Comparison of ENCODE assay signal across 14 cellular contexts in the genomic region with DNA sequence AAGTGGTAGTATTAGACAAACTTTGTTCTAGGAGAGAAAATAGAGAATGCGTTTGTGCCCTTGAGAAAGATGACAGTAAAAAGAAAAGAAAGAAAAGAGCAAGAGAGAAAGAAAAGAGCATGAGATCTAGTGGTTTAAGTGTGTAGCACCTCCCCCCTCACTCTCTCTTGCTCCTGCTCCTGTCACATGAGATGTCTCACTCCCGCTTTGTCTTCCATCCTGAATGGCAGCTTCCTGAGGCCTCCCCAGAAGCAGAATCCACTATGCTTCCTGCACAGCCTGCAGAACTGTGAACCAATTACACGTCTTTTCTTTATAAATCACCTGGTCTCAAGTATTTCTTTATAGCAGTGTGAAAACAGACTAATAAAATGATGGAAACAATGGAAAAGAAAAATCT.
DNase-seq lines count a peak whose midpoint lies in the region; ATAC-seq, FAIRE-seq and TF ChIP-seq lines count a peak whose summit lies in the region.
"Had no signal": no experiment of that assay in that cellular context is flagged by ENCODE, and none has a peak within 500 bp of the region (broad histone marks: within the 10 kb centered on the region; RNA-seq: fewer than 3 reads in every experiment).

No MANE protein-coding gene starts in this region.

- H2AK5ac ChIP-seq in mesendoderm (ENCODE audit: low read length) = no peak overlapping the region

- no peaks in the 10 kb centered on the region for H3K79me2 ChIP-seq in endothelial cell of umbilical vein (ENCODE audit: control insufficient read depth, insufficient read depth, low read length)
- no peaks in the 10 kb centered on the region for H3K79me2 ChIP-seq in mesendoderm (ENCODE audit: control insufficient read depth, insufficient read depth, low read length)

- CTCF ChIA-PET in endothelial cell of umbilical vein (lab: Charles Lee) = no interaction called here

- H3K36me3 ChIP-seq in H7 (replicated peaks; ENCODE audit: control insufficient read depth, insufficient read depth, low read length) = no peaks in the 10 kb centered on the region
- no peaks in the 10 kb centered on the region for H3K36me3 ChIP-seq in endothelial cell of umbilical vein (ENCODE audit: control insufficient read depth in 2 of 2, extremely low read depth in 1 of 2, insufficient read depth in 2 of 2, low read length in 2 of 2)
- H3K36me3 ChIP-seq in mesendoderm (ENCODE audit: control insufficient read depth, insufficient read depth, low read length) = no peaks in the 10 kb centered on the region
- H3K36me3 ChIP-seq: BLaER1 treated with 17β-estradiol and CSF1 and Interleukin-3, amounts not matched to agents 10 nM and 100 nM had no signal

- H3K4me1 ChIP-seq in endothelial cell of umbilical vein (ENCODE audit: control insufficient read depth, extremely low read depth, insufficient read depth, low read length) = no peaks in the 10 kb centered on the region
- no peaks in the 10 kb centered on the region for H3K4me1 ChIP-seq in mesendoderm (ENCODE audit: control insufficient read depth, low read depth, low read length)

- no peak overlapping the region for H3K4me3 ChIP-seq in H7 (ENCODE audit: insufficient read depth, low read depth, low read length)
- no peak overlapping the region for H3K4me3 ChIP-seq in endothelial cell of umbilical vein (replicated peaks in 1 of 3; ENCODE audit: insufficient read depth in 1 of 3, low read depth in 1 of 3, low read length in 3 of 3)
- H3K4me3 ChIP-seq in mesendoderm (ENCODE audit: low read length) = no peak overlapping the region
- H3K4me3 ChIP-seq: BLaER1 treated with 17β-estradiol and CSF1 and Interleukin-3, amounts not matched to agents 10 nM and 100 nM; GM12878 had no signal

- H3K18ac ChIP-seq in mesendoderm (ENCODE audit: low read length) = no peak overlapping the region

- H3K9me3 ChIP-seq in endothelial cell of umbilical vein (replicated peaks; ENCODE audit: control insufficient read depth, insufficient read depth, low read length) = no peaks in the 10 kb centered on the region

- no peak overlapping the region for H3K4me2 ChIP-seq in endothelial cell of umbilical vein (ENCODE audit: insufficient read depth, low read length)
- H3K4me2 ChIP-seq in mesendoderm (ENCODE audit: low read length) = no peak overlapping the region
- H3K4me2 ChIP-seq: BLaER1 treated with 17β-estradiol and CSF1 and Interleukin-3, amounts not matched to agents 10 nM and 100 nM had no signal

- peak; percentile 75 for FAIRE-seq in endothelial cell of umbilical vein (lab: Jason Lieb, UNC)
- FAIRE-seq: GM12878 had no signal

- no peak overlapping the region for H2BK5ac ChIP-seq in mesendoderm (ENCODE audit: low read length)

- no CpG with 5 or more reads among the region's 3 CpGs for WGBS in mesendoderm (ENCODE audit: extremely low coverage, insufficient coverage, low lambda C conversion rate)

- H2AFZ ChIP-seq in endothelial cell of umbilical vein (ENCODE audit: low read depth, low read length) = no peak overlapping the region

- no peaks in the 10 kb centered on the region for H3K9me1 ChIP-seq in endothelial cell of umbilical vein (replicated peaks; ENCODE audit: control insufficient read depth, extremely low read depth, insufficient read depth, low read length)

- H3K79me1 ChIP-seq in mesendoderm (ENCODE audit: low read length) = no peaks in the 10 kb centered on the region

- H3K9ac ChIP-seq in endothelial cell of umbilical vein (replicated peaks; ENCODE audit: extremely low read depth, insufficient read depth, low read length) (no peak overlapping the region), mesendoderm (ENCODE audit: low read length) (no peak overlapping the region)
- H3K9ac ChIP-seq: BLaER1 treated with 17β-estradiol and CSF1 and Interleukin-3, amounts not matched to agents 10 nM and 100 nM had no signal

- no peak for TF ChIP-seq CTCF in endothelial cell of umbilical vein (IDR thresholded peaks at IDR 0.05; ENCODE audit: extremely low read depth in 1 of 2, insufficient read depth in 1 of 2, low read depth in 1 of 2, low read length in 2 of 2)

- no peak overlapping the region for H3K56ac ChIP-seq in mesendoderm (ENCODE audit: low read length)

- TF ChIP-seq POLR2A in endothelial cell of umbilical vein (IDR thresholded peaks at IDR 0.05; ENCODE audit: low read depth, low read length) = no peak

- DNase-seq in H7 (peak; percentile 12), endothelial cell of umbilical vein (ENCODE audit: low read depth, low spot score) (no peak), mesendoderm (peak; percentile 33), NCI-H524 treated with DMSO at 0.1 percent for 48 hours (lab: John Stamatoyannopoulos, UW) (no peak), SW 1271 (lab: John Stamatoyannopoulos, UW) (no peak)
- DNase-seq: Calu3; CD8-positive, alpha-beta T cell; DMS79 treated with DMSO at 0.1 percent for 48 hours; GOT3; HCEC 1CT had no signal

- H2BK15ac ChIP-seq in mesendoderm (replicated peaks; ENCODE audit: low read depth) = no peak overlapping the region

- H3K23ac ChIP-seq in mesendoderm (ENCODE audit: low read length) = no peak overlapping the region

- no peak overlapping the region for H4K8ac ChIP-seq in mesendoderm (ENCODE audit: low read depth, low read length)

- intact Hi-C loops in endothelial cell of umbilical vein (cut with micrococcal nuclease) = no loop called here

- BruUV-seq in endothelial cell of umbilical vein (replicated peaks; lab: Mats Ljungman, UMichigan) = no TSS peak

- H4K5ac ChIP-seq in mesendoderm (ENCODE audit: low read length) = no peak overlapping the region

- POLR2A ChIA-PET in endothelial cell of umbilical vein (lab: Charles Lee) = no interaction called here

- no peak overlapping the region for H3K27ac ChIP-seq in endothelial cell of umbilical vein (ENCODE audit: insufficient read depth, low read depth, low read length)
- H3K27ac ChIP-seq in mesendoderm (ENCODE audit: low read depth, low read length) = no peak overlapping the region
- H3K27ac ChIP-seq: BLaER1 treated with 17β-estradiol and CSF1 and Interleukin-3, amounts not matched to agents 10 nM and 100 nM; HL-60 had no signal

- dilution Hi-C loops in endothelial cell of umbilical vein (cut with MboI; ENCODE audit: extremely low pct_ligation_motif_present, low sequenced_read_pairs) = no loop called here

- ATAC-seq in esophagus mucosa = no peak
- ATAC-seq: CD8-positive, alpha-beta T cell; GM12878 had no signal

- H3K4ac ChIP-seq in mesendoderm (ENCODE audit: low read depth, low read length) = no peak overlapping the region

- no peaks in the 10 kb centered on the region for H4K20me1 ChIP-seq in endothelial cell of umbilical vein (replicated peaks; ENCODE audit: control insufficient read depth, extremely low read depth, insufficient read depth, low read length)
- H4K20me1 ChIP-seq: BLaER1 treated with 17β-estradiol and CSF1 and Interleukin-3, amounts not matched to agents 10 nM and 100 nM had no signal

- H3K27me3 ChIP-seq in H7 (ENCODE audit: control insufficient read depth, insufficient read depth, low read length) (no peaks in the 10 kb centered on the region), endothelial cell of umbilical vein (ENCODE audit: control insufficient read depth in 2 of 2, insufficient read depth in 2 of 2, low read length in 2 of 2) (no peaks in the 10 kb centered on the region), mesendoderm (ENCODE audit: insufficient read depth, low read length, poor library complexity) (no peaks in the 10 kb centered on the region)

- no peak overlapping the region for H2BK120ac ChIP-seq in mesendoderm (ENCODE audit: low read depth, low read length)

TF ChIP-seq in endothelial cell of umbilical vein, 7 proteins besides CTCF, POLR2A, EP300 and RAD21:
- TF ChIP-seq GATA2 (IDR thresholded peaks at IDR 0.05; ENCODE audit: insufficient read depth, insufficient read length, low read depth, low read length) (no peak), MYC (IDR thresholded peaks at IDR 0.05; ENCODE audit: low read depth, low read length) (no peak), FOS (IDR thresholded peaks at IDR 0.05; ENCODE audit: borderline replicate concordance, insufficient read depth, low read length) (no peak), POLR2AphosphoS5 (IDR thresholded peaks at IDR 0.05; ENCODE audit: insufficient read depth, low read depth, low read length) (no peak), EZH2 (IDR thresholded peaks at IDR 0.05; ENCODE audit: borderline replicate concordance, low read depth, low read length, severe bottlenecking) (no peak), JUN (IDR thresholded peaks at IDR 0.05; ENCODE audit: borderline replicate concordance, insufficient read depth, insufficient read length, low read depth) (no peak)
- TF ChIP-seq, protein P1, sequence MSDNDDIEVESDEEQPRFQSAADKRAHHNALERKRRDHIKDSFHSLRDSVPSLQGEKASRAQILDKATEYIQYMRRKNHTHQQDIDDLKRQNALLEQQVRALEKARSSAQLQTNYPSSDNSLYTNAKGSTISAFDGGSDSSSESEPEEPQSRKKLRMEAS (IDR thresholded peaks at IDR 0.05; ENCODE audit: insufficient read depth, insufficient read length) = no peak

Comparison
In these comparisons a context has a peak if more than half of its experiments do, and no peak if none do; other contexts are left out.
1. DNase-seq: peak in H7 (single experiment) and mesendoderm (single experiment); none in endothelial cell of umbilical vein (single experiment), NCI-H524 treated with DMSO at 0.1 percent for 48 hours (single experiment) and SW 1271 (0 of 2).